Comparison of ENCODE assay signal across 8 cellular contexts in genomic region chr17:29591737-29592624, GRCh38. TPM values are rescaled to one million over a fixed set of nuclear protein-coding genes. Genes with fewer than 3 reads are reported as not detected.
DNase-seq lines count a peak whose midpoint lies in the region; ATAC-seq and TF ChIP-seq lines count a peak whose summit lies in the region.

No MANE protein-coding gene starts in this region.

- DNase-seq in EH (ENCODE audit: low read depth) (peak; percentile 79), LoVo (ENCODE audit: low spot score) (peak; percentile 90), RPMI7951 (ENCODE audit: low read depth) (peak; percentile 72), fibroblast of mammary gland (ENCODE audit: low read depth) (peak; percentile 70), natural killer cell (peak; percentile 78)
- peak; percentile 73 for DNase-seq in activated T-helper 2 cell treated with anti-CD3 and anti-CD28 coated beads, Interferon-gamma antibody, Interleukin-2, Interleukin-4, amounts not matched to agents 10 μg/mL and 5 μg/mL and 100 μg/mL, durations not matched to agents 14 hours and 24 hours and 36 hours (ENCODE audit: low spot score)

- H3K36me3 Mint-ChIP-seq in activated T-helper 2 cell treated with anti-CD3 and anti-CD28 coated beads, Interferon-gamma antibody, Interleukin-2, Interleukin-4, amounts not matched to agents 10 μg/mL and 5 μg/mL and 100 μg/mL, durations not matched to agents 14 hours and 24 hours and 36 hours (ENCODE audit: low read depth): no peaks in the 10 kb centered on the region
- H3K36me3 Mint-ChIP-seq in natural killer cell: no peaks in the 10 kb centered on the region
- no peaks in the 10 kb centered on the region for H3K36me3 Mint-ChIP-seq in stimulated activated naive CD8-positive, alpha-beta T cell treated with anti-CD3 and anti-CD28 coated beads, Interleukin-15, Interleukin-2, amounts not matched to agents 100 ng/mL and 50 ng/mL, for 24 hours (ENCODE audit: low read depth)

- TF ChIP-seq CTCF in fibroblast of mammary gland (conservative IDR thresholded peaks at IDR 0.05; ENCODE audit: control insufficient read depth, insufficient read depth, low read depth, low read length) (peak; percentile 74), natural killer cell (IDR thresholded peaks at IDR 0.05) (peak; percentile 92)

- no peaks in the 10 kb centered on the region for H3K27me3 Mint-ChIP-seq in activated T-helper 2 cell treated with anti-CD3 and anti-CD28 coated beads, Interferon-gamma antibody, Interleukin-2, Interleukin-4, amounts not matched to agents 10 μg/mL and 5 μg/mL and 100 μg/mL, durations not matched to agents 14 hours and 24 hours and 36 hours (ENCODE audit: low read depth)
- no peaks in the 10 kb centered on the region for H3K27me3 Mint-ChIP-seq in natural killer cell (ENCODE audit: low read depth in 2 of 2)
- H3K27me3 Mint-ChIP-seq in stimulated activated naive CD8-positive, alpha-beta T cell treated with anti-CD3 and anti-CD28 coated beads, Interleukin-15, Interleukin-2, amounts not matched to agents 100 ng/mL and 50 ng/mL, for 24 hours: no peaks in the 10 kb centered on the region

- H3K4me3 ChIP-seq in fibroblast of mammary gland (ENCODE audit: control insufficient read depth, low read depth, low read length): peak overlapping the region; percentile 29

- ATAC-seq in natural killer cell (peak; percentile 44 to 58 (median 47)), HG02588 (IDR thresholded peaks at IDR 0.05; ENCODE audit: unreplicated experiment) (no peak)

- peaks cover 37% of the 10 kb centered on the region for H3K4me1 Mint-ChIP-seq in activated T-helper 2 cell treated with anti-CD3 and anti-CD28 coated beads, Interferon-gamma antibody, Interleukin-2, Interleukin-4, amounts not matched to agents 10 μg/mL and 5 μg/mL and 100 μg/mL, durations not matched to agents 14 hours and 24 hours and 36 hours (ENCODE audit: low read depth)
- H3K4me1 Mint-ChIP-seq in natural killer cell: peaks cover 20 to 61% of the 10 kb centered on the region in 2 donors
- H3K4me1 Mint-ChIP-seq in stimulated activated naive CD8-positive, alpha-beta T cell treated with anti-CD3 and anti-CD28 coated beads, Interleukin-15, Interleukin-2, amounts not matched to agents 100 ng/mL and 50 ng/mL, for 24 hours (ENCODE audit: low read depth): peaks cover 60% of the 10 kb centered on the region

- no peaks in the 10 kb centered on the region for H3K9me3 Mint-ChIP-seq in activated T-helper 2 cell treated with anti-CD3 and anti-CD28 coated beads, Interferon-gamma antibody, Interleukin-2, Interleukin-4, amounts not matched to agents 10 μg/mL and 5 μg/mL and 100 μg/mL, durations not matched to agents 14 hours and 24 hours and 36 hours
- no peaks in the 10 kb centered on the region for H3K9me3 Mint-ChIP-seq in natural killer cell
- no peaks in the 10 kb centered on the region for H3K9me3 Mint-ChIP-seq in stimulated activated naive CD8-positive, alpha-beta T cell treated with anti-CD3 and anti-CD28 coated beads, Interleukin-15, Interleukin-2, amounts not matched to agents 100 ng/mL and 50 ng/mL, for 24 hours

- intact Hi-C loops in activated T-helper 2 cell treated with anti-CD3 and anti-CD28 coated beads, Interferon-gamma antibody, Interleukin-2, Interleukin-4, amounts not matched to agents 10 μg/mL and 5 μg/mL and 100 μg/mL, durations not matched to agents 14 hours and 24 hours and 36 hours (cut with micrococcal nuclease): loop anchor here (1.0 kb wide), 1 partner anchor 21 kb away; no protein-coding TSS in a partner anchor
- intact Hi-C loops in natural killer cell (cut with micrococcal nuclease): loop anchor here (1.0 kb wide), 1 partner anchor 23 kb away; no protein-coding TSS in a partner anchor

- H3K4me3 Mint-ChIP-seq in activated T-helper 2 cell treated with anti-CD3 and anti-CD28 coated beads, Interferon-gamma antibody, Interleukin-2, Interleukin-4, amounts not matched to agents 10 μg/mL and 5 μg/mL and 100 μg/mL, durations not matched to agents 14 hours and 24 hours and 36 hours (ENCODE audit: low read depth): peak overlapping the region; percentile 87
- H3K4me3 Mint-ChIP-seq in natural killer cell: peak overlapping the region; percentile 77
- H3K4me3 Mint-ChIP-seq in stimulated activated naive CD8-positive, alpha-beta T cell treated with anti-CD3 and anti-CD28 coated beads, Interleukin-15, Interleukin-2, amounts not matched to agents 100 ng/mL and 50 ng/mL, for 24 hours: peak overlapping the region; percentile 74

- H3K27ac Mint-ChIP-seq in activated T-helper 2 cell treated with anti-CD3 and anti-CD28 coated beads, Interferon-gamma antibody, Interleukin-2, Interleukin-4, amounts not matched to agents 10 μg/mL and 5 μg/mL and 100 μg/mL, durations not matched to agents 14 hours and 24 hours and 36 hours: peak overlapping the region; percentile 80
- peak overlapping the region in 1 of 2 donors; percentile 40 for H3K27ac Mint-ChIP-seq in natural killer cell
- H3K27ac Mint-ChIP-seq in stimulated activated naive CD8-positive, alpha-beta T cell treated with anti-CD3 and anti-CD28 coated beads, Interleukin-15, Interleukin-2, amounts not matched to agents 100 ng/mL and 50 ng/mL, for 24 hours: peak overlapping the region; percentile 86

RNA-seq across cellular contexts. Expression of gene ANKRD13B, which starts 1.0 kb away (rescaled TPM):
- total RNA-seq in RPMI7951 (2014; rRNA removed; shearing (Covaris generic)): 0.78 and 1.2 TPM in 2 replicates
- total RNA-seq in activated T-helper 2 cell treated with anti-CD3 and anti-CD28 coated beads, Interferon-gamma antibody, Interleukin-2, Interleukin-4, amounts not matched to agents 10 μg/mL and 5 μg/mL and 100 μg/mL, durations not matched to agents 14 hours and 24 hours and 36 hours: 34.1 and 41.6 TPM in 2 replicates
- 1 to 10 TPM; 2.3 to 6.6 (median 4.0) TPM for total RNA-seq in natural killer cell

RNA-seq across cellular contexts. Expression of gene GIT1, which starts 2.5 kb away (rescaled TPM):
- 12.0 and 15.8 TPM in 2 replicates for total RNA-seq in RPMI7951 (2014; rRNA removed; shearing (Covaris generic))
- total RNA-seq in activated T-helper 2 cell treated with anti-CD3 and anti-CD28 coated beads, Interferon-gamma antibody, Interleukin-2, Interleukin-4, amounts not matched to agents 10 μg/mL and 5 μg/mL and 100 μg/mL, durations not matched to agents 14 hours and 24 hours and 36 hours: 67.3 and 72.4 TPM in 2 replicates
- 10 to 100 TPM; 39.4 to 61.4 (median 54.6) TPM for total RNA-seq in natural killer cell

RNA-seq across cellular contexts. Expression of gene TP53I13, which starts 23.5 kb away (rescaled TPM):
- 29.3 and 42.1 TPM in 2 replicates for total RNA-seq in RPMI7951 (2014; rRNA removed; shearing (Covaris generic))
- total RNA-seq in activated T-helper 2 cell treated with anti-CD3 and anti-CD28 coated beads, Interferon-gamma antibody, Interleukin-2, Interleukin-4, amounts not matched to agents 10 μg/mL and 5 μg/mL and 100 μg/mL, durations not matched to agents 14 hours and 24 hours and 36 hours: 78.2 and 84.8 TPM in 2 replicates
- 100 to 1,000 TPM; 122 to 148 (median 148) TPM for total RNA-seq in natural killer cell

RNA-seq across cellular contexts. Expression of gene ABHD15, which starts 25.1 kb away (rescaled TPM):
- total RNA-seq in RPMI7951 (2014; rRNA removed; shearing (Covaris generic)): 4.3 and 4.6 TPM in 2 replicates
- total RNA-seq in activated T-helper 2 cell treated with anti-CD3 and anti-CD28 coated beads, Interferon-gamma antibody, Interleukin-2, Interleukin-4, amounts not matched to agents 10 μg/mL and 5 μg/mL and 100 μg/mL, durations not matched to agents 14 hours and 24 hours and 36 hours: 19.5 and 20.2 TPM in 2 replicates
- 10 to 100 TPM; 31.7 to 33.8 (median 33.1) TPM for total RNA-seq in natural killer cell

RNA-seq across cellular contexts. Expression of gene CORO6, which starts 30.7 kb away (rescaled TPM):
- total RNA-seq in RPMI7951 (2014; rRNA removed; shearing (Covaris generic)): 9.9 and 10.1 TPM in 2 replicates
- 3.1 and 3.8 TPM in 2 replicates for total RNA-seq in activated T-helper 2 cell treated with anti-CD3 and anti-CD28 coated beads, Interferon-gamma antibody, Interleukin-2, Interleukin-4, amounts not matched to agents 10 μg/mL and 5 μg/mL and 100 μg/mL, durations not matched to agents 14 hours and 24 hours and 36 hours
- 10 to 100 TPM in 1 of 3 donors, 1 to 10 TPM in 2; 2.4 to 18.7 (median 3.9) TPM for total RNA-seq in natural killer cell
